Comparison of ENCODE assay signal across 1 cellular context in genomic region chr4:106301393-106302084, GRCh38.
A peak's percentile ranks its signal among the peaks of the same experiment; 100 is the strongest.
TF ChIP-seq lines count a peak whose summit lies in the region.

No MANE protein-coding gene starts in this region.

TF ChIP-seq in K562, 482 proteins besides CTCF, POLR2A, EP300 and RAD21 (continued from another document):
- TF ChIP-seq HBP1 (CRISPR knock-in tag; IDR thresholded peaks at IDR 0.05), result no peak
- no peak for TF ChIP-seq ZFP36 (IDR thresholded peaks at IDR 0.05; ENCODE audit: low read depth, low read length, partially characterized antibody)
- no peak for TF ChIP-seq SOX6 (IDR thresholded peaks at IDR 0.05)
- no peak for TF ChIP-seq ZNF561 (CRISPR knock-in tag; conservative IDR thresholded peaks at IDR 0.05)
- TF ChIP-seq ZNF586 (CRISPR knock-in tag; conservative IDR thresholded peaks at IDR 0.05), result no peak
- peak; percentile 33; the same call in 1 of the 2 replicates for TF ChIP-seq C11orf30 (IDR thresholded peaks at IDR 0.05; ENCODE audit: low read depth)
- no peak for TF ChIP-seq ZNF449 (CRISPR knock-in tag; IDR thresholded peaks at IDR 0.05)
- TF ChIP-seq IRF9 (tag; IDR thresholded peaks at IDR 0.05), result no peak
- no peak for TF ChIP-seq RBM22 (IDR thresholded peaks at IDR 0.05; ENCODE audit: low read depth, low read length, poor library complexity, severe bottlenecking)
- no peak for TF ChIP-seq PHF8 (IDR thresholded peaks at IDR 0.05; ENCODE audit: borderline replicate concordance, low read length)
- TF ChIP-seq ZNF655 (CRISPR knock-in tag; IDR thresholded peaks at IDR 0.05), result no peak
- TF ChIP-seq KDM1A (IDR thresholded peaks at IDR 0.05), result no peak
- TF ChIP-seq KLF13 (tag; IDR thresholded peaks at IDR 0.05; ENCODE audit: borderline replicate concordance, low read depth), result no peak
- TF ChIP-seq LCOR (CRISPR knock-in tag; IDR thresholded peaks at IDR 0.05), result no peak
- no peak for TF ChIP-seq STAT6 (CRISPR knock-in tag; IDR thresholded peaks at IDR 0.05)
- TF ChIP-seq RNF2 (IDR thresholded peaks at IDR 0.05), result no peak
- no peak for TF ChIP-seq ZNF134 (CRISPR knock-in tag; conservative IDR thresholded peaks at IDR 0.05)
- no peak for TF ChIP-seq NR2F6 (CRISPR knock-in tag; IDR thresholded peaks at IDR 0.05)
TF ChIP-seq in K562: peak in this region for 3.
